13 cellular contexts compared by ENCODE assay signal in the genomic region with DNA sequence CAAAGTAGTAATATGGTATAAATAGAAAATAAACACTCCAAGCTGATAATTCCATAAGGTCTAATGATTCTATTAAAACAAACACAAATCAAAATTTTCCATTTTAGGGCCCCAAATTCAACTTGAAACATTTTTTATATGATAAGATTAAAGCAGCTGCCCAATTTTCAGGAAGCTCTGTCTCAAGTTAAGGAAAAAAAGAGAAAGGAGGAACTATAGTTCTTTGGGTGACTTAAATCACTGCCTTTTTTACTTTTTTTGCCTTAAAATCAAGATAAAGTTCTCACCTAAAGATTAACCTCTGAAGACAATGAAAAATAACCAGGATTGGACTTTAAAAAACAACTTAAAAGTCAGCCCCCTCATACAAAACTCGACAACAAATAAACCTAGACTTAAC.
DNase-seq lines count a peak whose midpoint lies in the region; ATAC-seq, FAIRE-seq and TF ChIP-seq lines count a peak whose summit lies in the region.
"Had no signal": no experiment of that assay in that cellular context is flagged by ENCODE, and none has a peak within 500 bp of the region (broad histone marks: within the 10 kb centered on the region; RNA-seq: fewer than 3 reads in every experiment).

No MANE protein-coding gene starts in this region.

- H3K4me1 ChIP-seq in HCT116 (ENCODE audit: control insufficient read depth in 1 of 2, insufficient read depth in 2 of 2, low read length in 2 of 2) (peaks cover 57 to 83% of the 10 kb centered on the region in 2 experiments), HepG2 (ENCODE audit: insufficient read depth, low read length) (no peaks in the 10 kb centered on the region)
- H3K4me1 ChIP-seq: testis had no signal

- whole genome bisulfite sequencing in HepG2 (ENCODE audit: low lambda C conversion rate): 3% methylated on average over 1 of the region's 1 CpG

- BruUV-seq in HCT116 (replicated peaks; lab: Mats Ljungman, UMichigan): no TSS peak
- BruUV-seq in HepG2 (replicated peaks; lab: Mats Ljungman, UMichigan): no TSS peak

- H4K20me1 ChIP-seq in HCT116 (ENCODE audit: insufficient read depth) (peaks cover 10% of the 10 kb centered on the region; the same call in 1 of the 2 replicates), HepG2 (ENCODE audit: insufficient read depth, low read length) (no peaks in the 10 kb centered on the region)

- no peak for FAIRE-seq in HepG2 (lab: Jason Lieb, UNC)
- FAIRE-seq: D721Med had no signal

- H3K4me2 ChIP-seq in HCT116 (ENCODE audit: low read length): peak overlapping the region; percentile 73
- H3K4me2 ChIP-seq in HepG2 (ENCODE audit: low read depth, low read length): no peak overlapping the region

- POLR2A ChIA-PET in AG04450 (lab: Yijun Ruan, JAX): interaction anchor here (1.0 kb wide), 1 partner anchor 245 kb away, joined by 4 read pairs; no protein-coding TSS in a partner anchor
- POLR2A ChIA-PET in HCT116 (lab: Charles Lee): interaction anchor here (1.5 to 3.9 kb wide), 12 partner anchors 10 to 231 kb away, joined by 3 to 64 read pairs (median 20); no protein-coding TSS in a partner anchor
- POLR2A ChIA-PET in HepG2 (lab: Yijun Ruan, JAX): no interaction called here

- TF ChIP-seq EP300 in HepG2 (IDR thresholded peaks at IDR 0.05; ENCODE audit: low read depth in 2 of 2, low read length in 2 of 2): no peak
- no peak for TF ChIP-seq EP300 in HepG2 (CRISPR knock-in tag; IDR thresholded peaks at IDR 0.05; ENCODE audit: borderline replicate concordance)

- no peak for TF ChIP-seq CTCF in AG04450 (IDR thresholded peaks at IDR 0.05; ENCODE audit: low read depth, low read length)
- TF ChIP-seq CTCF in HCT116 (IDR thresholded peaks at IDR 0.05 in 2 of 3, conservative IDR thresholded peaks at IDR 0.05 in 1 of 3; ENCODE audit: borderline replicate concordance in 1 of 3, insufficient read depth in 1 of 3, low read depth in 2 of 3, low read length in 2 of 3): no peak
- TF ChIP-seq CTCF in astrocyte of the spinal cord (IDR thresholded peaks at IDR 0.05; ENCODE audit: low read depth, low read length): no peak
- TF ChIP-seq CTCF in HepG2 (CRISPR knock-in tag; IDR thresholded peaks at IDR 0.05): no peak

- H3K27me3 ChIP-seq in AG04450 (ENCODE audit: control insufficient read depth, insufficient read depth, low read length) (no peaks in the 10 kb centered on the region), HCT116 (ENCODE audit: insufficient read depth, low read length) (no peaks in the 10 kb centered on the region), HepG2 (ENCODE audit: control insufficient read depth in 1 of 2, insufficient read depth in 2 of 2, low read length in 2 of 2) (0 out of 5 replicates have a peak, but pooled peaks cover 0 to 3% of the 10 kb centered on the region in 2 experiments)
- H3K27me3 ChIP-seq: testis had no signal

- H3K9me2 ChIP-seq in HCT116 (ENCODE audit: insufficient read depth): no peaks in the 10 kb centered on the region

- no peak for DNase-seq in AG04450 (ENCODE audit: low read depth, low spot score)
- no peak for DNase-seq in HCT116 (ENCODE audit: low read depth, low spot score)
- DNase-seq in astrocyte of the spinal cord (ENCODE audit: low read depth, low spot score): peak; percentile 47
- peak; percentile 10 for DNase-seq in medulla oblongata (ENCODE audit: extremely low spot score)
- no peak for DNase-seq in GF-D8 (lab: John Stamatoyannopoulos, UW)
- no peak for DNase-seq in HepG2 (ENCODE audit: low spot score)
- no peak for DNase-seq in H4 (ENCODE audit: low spot score)
- DNase-seq: cortex of kidney; SIG-M5; stimulated activated CD4-positive, alpha-beta T cell treated with anti-CD3 and anti-CD28 coated beads, Interleukin-4, amount 100 ng/mL, for 1 hour; testis had no signal

- H3K36me3 ChIP-seq in HCT116 (ENCODE audit: control insufficient read depth in 1 of 2, insufficient read depth in 2 of 2, low read length in 2 of 2): peaks cover 12 to 32% of the 10 kb centered on the region in 2 experiments; a peak in 3 of 4 replicates
- H3K36me3 ChIP-seq in HepG2 (replicated peaks in 1 of 2; ENCODE audit: control insufficient read depth in 1 of 2, insufficient read depth in 2 of 2, low read length in 2 of 2): no peaks in the 10 kb centered on the region

- H2AFZ ChIP-seq in HCT116 (ENCODE audit: low read depth, low read length, poor library complexity, severe bottlenecking) (no peak overlapping the region), HepG2 (ENCODE audit: low read length) (no peak overlapping the region)

- no peak for ATAC-seq in HCT116
- no peak for ATAC-seq in HepG2
- no peak for ATAC-seq in GM21528 (IDR thresholded peaks at IDR 0.05; ENCODE audit: low FRiP score, unreplicated experiment)

- TF ChIP-seq POLR2A in HCT116 (IDR thresholded peaks at IDR 0.05; ENCODE audit: borderline replicate concordance, extremely low read depth, insufficient read depth, insufficient read length) (no peak), HepG2 (IDR thresholded peaks at IDR 0.05; ENCODE audit: insufficient read depth in 1 of 2, low read depth in 2 of 2, low read length in 2 of 2) (no peak)

- peak overlapping the region; percentile 82 for H3K9ac ChIP-seq in HCT116 (ENCODE audit: low read length)
- H3K9ac ChIP-seq in HepG2 (ENCODE audit: insufficient read depth, low read depth, low read length): no peak overlapping the region

- RAD21 ChIA-PET in HCT116 (lab: Charles Lee; ENCODE audit: low non-redundant PET in 1 of 2, low total read pairs in 2 of 2, uncharacterized antibody in 2 of 2, unreplicated experiment in 2 of 2): no interaction called here

- intact Hi-C loops in HCT116 (cut with micrococcal nuclease) (loop anchor here (2.0 kb wide), 1 partner anchor 127 kb away; no protein-coding TSS in a partner anchor), HepG2 (cut with micrococcal nuclease; ENCODE audit: unreplicated experiment) (no loop called here)

- CTCF ChIA-PET in AG04450 (lab: Charles Lee): interaction anchor here (1.2 to 2.0 kb wide), 4 partner anchors 92 to 231 kb away, joined by 6 to 15 read pairs (median 8); no protein-coding TSS in a partner anchor
- CTCF ChIA-PET in HCT116 (lab: Charles Lee): interaction anchor here (1.3 kb wide), 1 partner anchor 231 kb away, joined by 3 read pairs; no protein-coding TSS in a partner anchor
- CTCF ChIA-PET in HepG2 (lab: Yijun Ruan, JAX; ENCODE audit: low intra/inter-chr PET ratio, low total read pairs): no interaction called here

- in situ Hi-C loops in astrocyte of the spinal cord (cut with HindIII; ENCODE audit: low sequenced_read_pairs) (no loop called here), HepG2 (cut with HindIII; ENCODE audit: extremely low pct_ligation_motif_present, low pct_unique_long_range_greater_than_20kb) (no loop called here)

- H3K4me3 ChIP-seq in AG04450 (ENCODE audit: low read depth, low read length) (peak overlapping the region; percentile 75), HCT116 (replicated peaks in 1 of 2; ENCODE audit: low read depth in 1 of 2, low read length in 2 of 2) (peak overlapping the region; percentile 65 to 72), astrocyte of the spinal cord (ENCODE audit: low read depth, low read length) (peak overlapping the region; percentile 80), HepG2 (replicated peaks in 1 of 3; ENCODE audit: insufficient read depth in 1 of 3, low read depth in 2 of 3, low read length in 3 of 3) (no peak overlapping the region)

- H3K9me3 ChIP-seq in AG04450 (ENCODE audit: control insufficient read depth, insufficient read depth, low read length) (no peaks in the 10 kb centered on the region), HCT116 (ENCODE audit: control insufficient read depth in 1 of 2, insufficient read depth in 1 of 2, low read depth in 1 of 2, low read length in 2 of 2) (no peaks in the 10 kb centered on the region), HepG2 (ENCODE audit: low read length) (no peaks in the 10 kb centered on the region)
- H3K9me3 ChIP-seq: testis had no signal

- H3K27ac ChIP-seq in AG04450 (ENCODE audit: low read depth, low read length) (no peak overlapping the region), HCT116 (ENCODE audit: low read depth, low read length) (peak overlapping the region; percentile 99), HepG2 (ENCODE audit: extremely low read length, insufficient read depth, low read length) (no peak overlapping the region)

- no peak for TF ChIP-seq RAD21 in HCT116 (IDR thresholded peaks at IDR 0.05; ENCODE audit: low read depth)
- no peak for TF ChIP-seq RAD21 in HepG2 (CRISPR knock-in tag; IDR thresholded peaks at IDR 0.05)

- peaks cover 99% of the 10 kb centered on the region for H3K79me2 ChIP-seq in HCT116 (ENCODE audit: insufficient read depth, low read length)
- H3K79me2 ChIP-seq in HepG2 (ENCODE audit: insufficient read depth, low read length): no peaks in the 10 kb centered on the region

TF ChIP-seq in HCT116, 20 proteins besides CTCF, POLR2A, EP300 and RAD21 (continues in another document):
- TF ChIP-seq POLR2AphosphoS5 (IDR thresholded peaks at IDR 0.05; ENCODE audit: low read depth, low read length): 0 out of 2 replicates have a peak, but pooled peaks have one; percentile 6
- TF ChIP-seq, protein P1, sequence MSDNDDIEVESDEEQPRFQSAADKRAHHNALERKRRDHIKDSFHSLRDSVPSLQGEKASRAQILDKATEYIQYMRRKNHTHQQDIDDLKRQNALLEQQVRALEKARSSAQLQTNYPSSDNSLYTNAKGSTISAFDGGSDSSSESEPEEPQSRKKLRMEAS (IDR thresholded peaks at IDR 0.05): no peak

TF ChIP-seq in HepG2, 621 proteins besides CTCF, POLR2A, EP300 and RAD21:
- TF ChIP-seq TOPORS (CRISPR knock-in tag; IDR thresholded peaks at IDR 0.05): no peak
- TF ChIP-seq ZNF652 (CRISPR knock-in tag; IDR thresholded peaks at IDR 0.05; ENCODE audit: borderline replicate concordance, low read depth): no peak
- TF ChIP-seq ESRRA (CRISPR knock-in tag; IDR thresholded peaks at IDR 0.05; ENCODE audit: low read depth): no peak
- no peak for TF ChIP-seq RBM22 (optimal IDR thresholded peaks at IDR 0.05; ENCODE audit: low read length)
- no peak for TF ChIP-seq SIX1 (CRISPR knock-in tag; IDR thresholded peaks at IDR 0.05; ENCODE audit: borderline replicate concordance)
- TF ChIP-seq BRCA1 (CRISPR knock-in tag; IDR thresholded peaks at IDR 0.05): no peak
- TF ChIP-seq, protein P2, sequence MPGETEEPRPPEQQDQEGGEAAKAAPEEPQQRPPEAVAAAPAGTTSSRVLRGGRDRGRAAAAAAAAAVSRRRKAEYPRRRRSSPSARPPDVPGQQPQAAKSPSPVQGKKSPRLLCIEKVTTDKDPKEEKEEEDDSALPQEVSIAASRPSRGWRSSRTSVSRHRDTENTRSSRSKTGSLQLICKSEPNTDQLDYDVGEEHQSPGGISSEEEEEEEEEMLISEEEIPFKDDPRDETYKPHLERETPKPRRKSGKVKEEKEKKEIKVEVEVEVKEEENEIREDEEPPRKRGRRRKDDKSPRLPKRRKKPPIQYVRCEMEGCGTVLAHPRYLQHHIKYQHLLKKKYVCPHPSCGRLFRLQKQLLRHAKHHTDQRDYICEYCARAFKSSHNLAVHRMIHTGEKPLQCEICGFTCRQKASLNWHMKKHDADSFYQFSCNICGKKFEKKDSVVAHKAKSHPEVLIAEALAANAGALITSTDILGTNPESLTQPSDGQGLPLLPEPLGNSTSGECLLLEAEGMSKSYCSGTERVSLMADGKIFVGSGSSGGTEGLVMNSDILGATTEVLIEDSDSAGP (CRISPR knock-in tag; IDR thresholded peaks at IDR 0.05; ENCODE audit: borderline replicate concordance): no peak
- TF ChIP-seq ZNF317 (CRISPR knock-in tag; IDR thresholded peaks at IDR 0.05): no peak

Comparison
In these comparisons a context has a peak if more than half of its experiments do, and no peak if none do; other contexts are left out.
1. DNase-seq: peak in astrocyte of the spinal cord (single experiment) and medulla oblongata (single experiment); none in AG04450 (single experiment), HCT116 (single experiment), GF-D8 (single experiment), HepG2 (single experiment) and H4 (single experiment).
2. H3K4me3 ChIP-seq: peak in AG04450 (single experiment), HCT116 (2 of 2) and astrocyte of the spinal cord (single experiment); none in HepG2 (0 of 3).